In genomic region chr19:48333467-48334384, GRCh38 we compare ENCODE assay signal across 8 cellular contexts. TPM values are rescaled to one million over a fixed set of nuclear protein-coding genes. Genes with fewer than 3 reads are reported as not detected.
DNase-seq lines count a peak whose midpoint lies in the region; ATAC-seq and TF ChIP-seq lines count a peak whose summit lies in the region.

No MANE protein-coding gene starts in this region.

- H3K9me3 Mint-ChIP-seq in GM23338: peaks cover 6% of the 10 kb centered on the region; the same call in 2 of the 3 replicates
- peaks cover 14% of the 10 kb centered on the region for H3K9me3 Mint-ChIP-seq in glutamatergic neuron (ENCODE audit: unreplicated experiment)
- no peaks in the 10 kb centered on the region for H3K9me3 Mint-ChIP-seq in osteocyte (ENCODE audit: unreplicated experiment)

- TF ChIP-seq CTCF in GM23338 (conservative IDR thresholded peaks at IDR 0.05; ENCODE audit: low read depth in 2 of 2): peak; percentile 64 to 92
- TF ChIP-seq CTCF in glutamatergic neuron (IDR thresholded peaks at IDR 0.05; ENCODE audit: partially characterized antibody, unreplicated experiment): peak; percentile 77
- peak; percentile 84 for TF ChIP-seq CTCF in osteocyte (IDR thresholded peaks at IDR 0.05)
- peak; percentile 73 for TF ChIP-seq CTCF in thoracic aorta (IDR thresholded peaks at IDR 0.05)

- no peaks in the 10 kb centered on the region for H3K9me2 ChIP-seq in GM23338 (ENCODE audit: insufficient read depth)

- peak; percentile 78 for ATAC-seq in GM23338
- peak; percentile 41 for ATAC-seq in thoracic aorta (ENCODE audit: insufficient number of reproducible peaks, low FRiP score, low read depth)

- H3K27me3 Mint-ChIP-seq in GM23338 (ENCODE audit: insufficient read depth, low read depth, poor library complexity) (peaks cover 36% of the 10 kb centered on the region), glutamatergic neuron (ENCODE audit: unreplicated experiment) (peaks cover 7% of the 10 kb centered on the region), osteocyte (ENCODE audit: unreplicated experiment) (no peaks in the 10 kb centered on the region)

- H3K4me3 ChIP-seq in GM23338 (peak overlapping the region; percentile 78), MG63 (peak overlapping the region; percentile 53), SJCRH30 (peak overlapping the region; percentile 46), thoracic aorta (peak overlapping the region; percentile 65)

- H4K20me1 ChIP-seq in GM23338 (replicated peaks; ENCODE audit: insufficient read depth): no peaks in the 10 kb centered on the region

- peak overlapping the region; percentile 65; the same call in 1 of the 2 replicates for H3K27ac ChIP-seq in GM23338 (ENCODE audit: low read depth)
- no peak overlapping the region; the same call in 1 of the 2 replicates for H3K27ac ChIP-seq in SJCRH30
- H3K27ac ChIP-seq in thoracic aorta: peak overlapping the region; percentile 66 to 74

- H3F3A ChIP-seq in GM23338 (replicated peaks; ENCODE audit: low read depth): peaks cover 13% of the 10 kb centered on the region; the same call in 1 of the 2 replicates

- peak overlapping the region; percentile 86 for H3K4me2 ChIP-seq in GM23338

- no peaks in the 10 kb centered on the region for H3K79me2 ChIP-seq in GM23338 (replicated peaks; ENCODE audit: insufficient read depth)

- no peaks in the 10 kb centered on the region for H3K9me3 ChIP-seq in MG63
- H3K9me3 ChIP-seq in SJCRH30 (replicated peaks): no peaks in the 10 kb centered on the region
- no peaks in the 10 kb centered on the region for H3K9me3 ChIP-seq in thoracic aorta

- peak; percentile 92 for DNase-seq in EH (ENCODE audit: low read depth)
- DNase-seq in GM23338 (ENCODE audit: low spot score): peak; percentile 95
- DNase-seq in MG63: peak; percentile 96
- no peak for DNase-seq in SJCRH30
- DNase-seq in activated naive CD4-positive, alpha-beta T cell treated with anti-CD3 and anti-CD28 coated beads, Interleukin-2, amount 50 U/mL, for 16 hours: peak; percentile 96
- peak; percentile 82 for DNase-seq in glutamatergic neuron
- peak; percentile 92 for DNase-seq in osteocyte (ENCODE audit: extremely low spot score, unreplicated experiment)
- DNase-seq in thoracic aorta (ENCODE audit: low spot score): peak; percentile 64

- peak overlapping the region; percentile 77 for H3K4me3 Mint-ChIP-seq in GM23338
- H3K4me3 Mint-ChIP-seq in glutamatergic neuron (ENCODE audit: unreplicated experiment): peak overlapping the region; percentile 85
- peak overlapping the region; percentile 70 for H3K4me3 Mint-ChIP-seq in osteocyte (ENCODE audit: unreplicated experiment)

- H3K36me3 Mint-ChIP-seq in GM23338 (ENCODE audit: low read depth): peaks cover 5% of the 10 kb centered on the region
- H3K36me3 Mint-ChIP-seq in glutamatergic neuron (ENCODE audit: unreplicated experiment): no peaks in the 10 kb centered on the region
- peaks cover 14% of the 10 kb centered on the region for H3K36me3 Mint-ChIP-seq in osteocyte (ENCODE audit: unreplicated experiment)

- H3K36me3 ChIP-seq in GM23338 (ENCODE audit: insufficient read depth): no peaks in the 10 kb centered on the region
- H3K36me3 ChIP-seq in MG63: peaks cover 27% of the 10 kb centered on the region
- H3K36me3 ChIP-seq in SJCRH30: peaks cover 9% of the 10 kb centered on the region
- peaks cover 4% of the 10 kb centered on the region for H3K36me3 ChIP-seq in thoracic aorta

- H3K27me3 ChIP-seq in GM23338 (ENCODE audit: insufficient read depth) (no peaks in the 10 kb centered on the region), MG63 (no peaks in the 10 kb centered on the region), SJCRH30 (no peaks in the 10 kb centered on the region), thoracic aorta (replicated peaks; ENCODE audit: insufficient read depth) (no peaks in the 10 kb centered on the region)

- H3K27ac Mint-ChIP-seq in GM23338 (peak overlapping the region; percentile 49; the same call in 1 of the 2 replicates), glutamatergic neuron (ENCODE audit: unreplicated experiment) (peak overlapping the region; percentile 96), osteocyte (ENCODE audit: unreplicated experiment) (peak overlapping the region; percentile 86)

- peak overlapping the region; percentile 100 for H2AFZ ChIP-seq in GM23338

- H3K4me1 Mint-ChIP-seq in GM23338: peaks cover 23% of the 10 kb centered on the region
- H3K4me1 Mint-ChIP-seq in glutamatergic neuron (ENCODE audit: low read depth, unreplicated experiment): peaks cover 22% of the 10 kb centered on the region
- peaks cover 40% of the 10 kb centered on the region for H3K4me1 Mint-ChIP-seq in osteocyte (ENCODE audit: unreplicated experiment)

- H3K4me1 ChIP-seq in GM23338 (ENCODE audit: insufficient read depth) (peaks cover 13% of the 10 kb centered on the region), SJCRH30 (peaks cover 6% of the 10 kb centered on the region), thoracic aorta (ENCODE audit: control insufficient read depth in 1 of 2, low read depth in 2 of 2) (peaks cover 0 to 19% of the 10 kb centered on the region in 2 donors)

TF ChIP-seq in GM23338, 12 proteins besides CTCF, POLR2A, EP300 and RAD21:
- peak; percentile 34; the same call in 1 of the 2 replicates for TF ChIP-seq CREB1 (CRISPR knock-in tag; IDR thresholded peaks at IDR 0.05; ENCODE audit: low read depth)
- peak; percentile 63 for TF ChIP-seq POLR2AphosphoS5 (IDR thresholded peaks at IDR 0.05; ENCODE audit: low read depth)
- no peak for TF ChIP-seq JUNB (IDR thresholded peaks at IDR 0.05; ENCODE audit: unreplicated experiment)
TF ChIP-seq in GM23338: peak in this region for 2.

RNA-seq across cellular contexts. Expression of gene EMP3, which starts 8.4 kb away (rescaled TPM):
- 6.0 and 7.9 TPM in 2 replicates for total RNA-seq in GM23338 (2014; rRNA removed; shearing (Covaris generic))
- 25.1 and 27.9 TPM in 2 replicates for polyA plus RNA-seq in GM23338 (2016; fragmentation: Nextera tagmentation; extraction: Ambion mirVana)
- total RNA-seq in MG63 (2014; rRNA removed; shearing (Covaris generic); ENCODE audit: low replicate concordance): 149 and 258 TPM in 2 replicates
- 79.1 and 79.2 TPM in 2 replicates for total RNA-seq in SJCRH30 (2014; rRNA removed; shearing (Covaris generic))
- total RNA-seq in glutamatergic neuron (ENCODE audit: unreplicated experiment) (6.5 TPM), osteocyte (201 and 212 TPM in 2 replicates), thoracic aorta (10 to 100 TPM; 61.7 to 95.7 TPM)

RNA-seq across cellular contexts. Expression of gene TMEM143, which starts 30.0 kb away (rescaled TPM):
- 15.0 and 16.6 TPM in 2 replicates for total RNA-seq in GM23338 (2014; rRNA removed; shearing (Covaris generic))
- polyA plus RNA-seq in GM23338 (2016; fragmentation: Nextera tagmentation; extraction: Ambion mirVana): 10.0 and 12.8 TPM in 2 replicates
- total RNA-seq in MG63 (2014; rRNA removed; shearing (Covaris generic); ENCODE audit: low replicate concordance): 3.4 and 5.1 TPM in 2 replicates
- 2.6 and 2.8 TPM in 2 replicates for total RNA-seq in SJCRH30 (2014; rRNA removed; shearing (Covaris generic))
- total RNA-seq in glutamatergic neuron (ENCODE audit: unreplicated experiment) (11.9 TPM), osteocyte (9.1 and 12.3 TPM in 2 replicates), thoracic aorta (10 to 100 TPM in 1 of 2 donors, 1 to 10 TPM in 1; 6.3 to 18.4 TPM)

RNA-seq across cellular contexts. Expression of gene SYNGR4, which starts 30.4 kb away (rescaled TPM):
- not detected in 2 replicates for total RNA-seq in GM23338 (2014; rRNA removed; shearing (Covaris generic))
- polyA plus RNA-seq in GM23338 (2016; fragmentation: Nextera tagmentation; extraction: Ambion mirVana): not detected in 2 replicates
- total RNA-seq in MG63 (2014; rRNA removed; shearing (Covaris generic); ENCODE audit: low replicate concordance): not detected in 2 replicates
- total RNA-seq in SJCRH30 (2014; rRNA removed; shearing (Covaris generic)): not detected in 2 replicates
- total RNA-seq in glutamatergic neuron (ENCODE audit: unreplicated experiment): not detected
- total RNA-seq in osteocyte: not detected in 2 replicates
- not detected for total RNA-seq in thoracic aorta

RNA-seq across cellular contexts. Expression of gene KDELR1, which starts 57.6 kb away (rescaled TPM):
- total RNA-seq in GM23338 (2014; rRNA removed; shearing (Covaris generic)): 171 and 184 TPM in 2 replicates
- 176 and 177 TPM in 2 replicates for polyA plus RNA-seq in GM23338 (2016; fragmentation: Nextera tagmentation; extraction: Ambion mirVana)
- 51.3 and 103 TPM in 2 replicates for total RNA-seq in MG63 (2014; rRNA removed; shearing (Covaris generic); ENCODE audit: low replicate concordance)
- 105 and 119 TPM in 2 replicates for total RNA-seq in SJCRH30 (2014; rRNA removed; shearing (Covaris generic))
- total RNA-seq in glutamatergic neuron (ENCODE audit: unreplicated experiment) (213 TPM), osteocyte (267 and 275 TPM in 2 replicates), thoracic aorta (10 to 100 TPM; 65.6 to 79.9 TPM)

RNA-seq across cellular contexts. Expression of gene GRIN2D, which starts 59.7 kb away (rescaled TPM):
- total RNA-seq in GM23338 (2014; rRNA removed; shearing (Covaris generic)): 16.5 and 20.0 TPM in 2 replicates
- polyA plus RNA-seq in GM23338 (2016; fragmentation: Nextera tagmentation; extraction: Ambion mirVana): 4.4 and 6.0 TPM in 2 replicates
- 0.03 TPM in 1 of 2 replicates, not detected in the other for total RNA-seq in MG63 (2014; rRNA removed; shearing (Covaris generic); ENCODE audit: low replicate concordance)
- total RNA-seq in SJCRH30 (2014; rRNA removed; shearing (Covaris generic)): 0.03 TPM in 1 of 2 replicates, not detected in the other
- total RNA-seq in glutamatergic neuron (ENCODE audit: unreplicated experiment) (21.7 TPM), osteocyte (0.68 and 1.2 TPM in 2 replicates), thoracic aorta (under 1 TPM in 1 of 2 donors, not detected in 1; 0.68 TPM)

Comparison
In these comparisons a context has a peak if more than half of its experiments do, and no peak if none do; other contexts are left out.
1. DNase-seq: peak in EH (single experiment), GM23338 (single experiment), MG63 (single experiment), activated naive CD4-positive, alpha-beta T cell treated with anti-CD3 and anti-CD28 coated beads, Interleukin-2, amount 50 U/mL, for 16 hours (single experiment), glutamatergic neuron (single experiment), osteocyte (single experiment) and thoracic aorta (single experiment); none in SJCRH30 (0 of 2).
2. Peak in every context shown above with its lines, with median percentiles within 50 percentile points of each other: H3K4me3 ChIP-seq, H3K27ac Mint-ChIP-seq, H3K4me3 Mint-ChIP-seq and CTCF ChIP-seq.